In the genomic region with DNA sequence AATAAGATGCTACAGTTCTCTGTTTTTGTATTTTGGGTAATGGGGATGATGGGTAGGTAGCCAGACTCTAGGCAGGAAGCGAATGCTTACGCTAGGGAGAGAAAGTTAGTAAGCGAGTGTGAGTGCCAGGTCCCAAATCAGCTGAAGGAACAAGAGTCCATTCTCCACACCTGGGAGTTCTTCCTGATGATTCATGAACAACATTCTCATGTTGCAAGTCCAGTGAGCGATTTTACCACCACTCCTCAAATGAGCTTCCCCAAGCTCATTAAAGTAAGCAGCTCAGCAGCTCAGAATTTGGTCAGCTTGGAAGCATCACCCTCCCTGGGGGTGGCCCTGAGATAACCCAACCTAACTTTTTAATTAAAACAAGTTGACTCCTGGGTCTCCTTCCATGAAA, we compare ENCODE assay signal across 28 cellular contexts. TPM values are rescaled to one million over a fixed set of nuclear protein-coding genes. Genes with fewer than 3 reads are reported as not detected.
DNase-seq lines count a peak whose midpoint lies in the region; FAIRE-seq and TF ChIP-seq lines count a peak whose summit lies in the region.
"Had no signal": no experiment of that assay in that cellular context is flagged by ENCODE, and none has a peak within 500 bp of the region (broad histone marks: within the 10 kb centered on the region; RNA-seq: fewer than 3 reads in every experiment).

No MANE protein-coding gene starts in this region.

- H3K4me2 ChIP-seq in keratinocyte (ENCODE audit: control insufficient read depth, extremely low read depth, insufficient read depth, low read depth, low read length) = peak overlapping the region; percentile 46
- H3K4me2 ChIP-seq: SK-N-SH had no signal

- peaks cover 81% of the 10 kb centered on the region for H3K4me1 ChIP-seq in keratinocyte (ENCODE audit: control insufficient read depth, extremely low read depth, insufficient read depth, low read length)
- no peaks in the 10 kb centered on the region for H3K4me1 ChIP-seq in small intestine (ENCODE audit: control insufficient read depth in 2 of 2, insufficient read depth in 1 of 2, low read depth in 1 of 2, low read length in 1 of 2)

- H3K9me1 ChIP-seq in keratinocyte (ENCODE audit: control insufficient read depth, extremely low read depth, insufficient read depth, low read length) = peaks cover 20% of the 10 kb centered on the region

- no peak overlapping the region for H3K27ac Mint-ChIP-seq in activated naive CD4-positive, alpha-beta T cell treated with anti-CD3 and anti-CD28 coated beads for 36 hours
- H3K27ac Mint-ChIP-seq: CD8-positive, alpha-beta memory T cell; T-helper 2 cell treated with Interferon-gamma antibody and Interleukin-4, amounts not matched to agents 5 μg/mL and 100 μg/mL, for 36 hours had no signal

- DNase-seq in NCI-H82 (lab: John Stamatoyannopoulos, UW) (peak; percentile 20), NCI-H82 treated with DMSO at 0.1 percent for 48 hours (lab: John Stamatoyannopoulos, UW; ENCODE audit: unreplicated experiment) (no peak), WERI-Rb-1 (peak; percentile 52), keratinocyte (ENCODE audit: low read depth, low spot score) (peak; percentile 75), small intestine (peak; percentile 85), frontal cortex (ENCODE audit: low spot score in 2 of 2) (no peak), HK-2 (ENCODE audit: unreplicated experiment) (no peak)
- no peak for DNase-seq in activated naive CD4-positive, alpha-beta T cell treated with anti-CD3 and anti-CD28 coated beads for 36 hours
- DNase-seq: activated CD4-positive, alpha-beta T cell treated with anti-CD3 and anti-CD28 coated beads, Interleukin-2, amount 50 U/mL, for 48 hours; activated gamma-delta T cell treated with Interleukin-2 at 50 U/mL for 16 hours; amniotic stem cell; CD8-positive, alpha-beta memory T cell; DMS53; HCEC 1CT; lower lobe of right lung; NCI-H1092; NCI-H1930; NCI-H2227 treated with DMSO at 0.1 percent for 48 hours; SK-N-SH; stimulated activated CD4-positive, alpha-beta T cell treated with anti-CD3 and anti-CD28 coated beads, Interleukin-4, amount 100 ng/mL, for 1 hour; stimulated activated naive CD4-positive, alpha-beta T cell treated with Interleukin-2 at 50 U/mL for 16 hours; thyroid gland had no signal

- dilution Hi-C loops in keratinocyte (cut with MboI; ENCODE audit: extremely low pct_ligation_motif_present, low sequenced_read_pairs) = no loop called here

- H2AFZ ChIP-seq in keratinocyte (ENCODE audit: control insufficient read depth, low read length) = no peak overlapping the region

- H3K4me1 Mint-ChIP-seq in activated naive CD4-positive, alpha-beta T cell treated with anti-CD3 and anti-CD28 coated beads for 36 hours (ENCODE audit: low read depth) = no peaks in the 10 kb centered on the region
- H3K4me1 Mint-ChIP-seq: CD8-positive, alpha-beta memory T cell had no signal

- H3K9me3 ChIP-seq in WERI-Rb-1 (ENCODE audit: severe bottlenecking) (peaks cover 2% of the 10 kb centered on the region), keratinocyte (ENCODE audit: control insufficient read depth, low read depth, low read length) (no peaks in the 10 kb centered on the region), small intestine (ENCODE audit: control insufficient read depth, low read depth) (no peaks in the 10 kb centered on the region)
- H3K9me3 ChIP-seq: SK-N-SH, thyroid gland had no signal

- TF ChIP-seq CTCF in WERI-Rb-1 (IDR thresholded peaks at IDR 0.05; ENCODE audit: low read depth, low read length) = no peak
- TF ChIP-seq CTCF in keratinocyte (optimal IDR thresholded peaks at IDR 0.05 in 1 of 3, IDR thresholded peaks at IDR 0.05 in 1 of 3, conservative IDR thresholded peaks at IDR 0.05 in 1 of 3; ENCODE audit: extremely low read depth in 1 of 3, insufficient read depth in 2 of 3, low read length in 3 of 3) = no peak

- H3K4me3 Mint-ChIP-seq in activated naive CD4-positive, alpha-beta T cell treated with anti-CD3 and anti-CD28 coated beads for 36 hours = no peak overlapping the region
- H3K4me3 Mint-ChIP-seq: CD8-positive, alpha-beta memory T cell; T-helper 2 cell treated with Interferon-gamma antibody and Interleukin-4, amounts not matched to agents 5 μg/mL and 100 μg/mL, for 36 hours had no signal

- peaks cover 94% of the 10 kb centered on the region for H3K79me2 ChIP-seq in keratinocyte (ENCODE audit: control insufficient read depth, insufficient read depth, low read length)

- no peaks in the 10 kb centered on the region for H3K27me3 Mint-ChIP-seq in activated naive CD4-positive, alpha-beta T cell treated with anti-CD3 and anti-CD28 coated beads for 36 hours (ENCODE audit: low read depth)

- peaks cover 21% of the 10 kb centered on the region for H4K20me1 ChIP-seq in keratinocyte (ENCODE audit: control insufficient read depth, extremely low read depth, insufficient read depth, low read length)

- H3K27me3 ChIP-seq in WERI-Rb-1 (ENCODE audit: insufficient read depth, low read depth, severe bottlenecking) (no peaks in the 10 kb centered on the region), keratinocyte (ENCODE audit: control insufficient read depth, extremely low read depth, insufficient read depth, low read length) (no peaks in the 10 kb centered on the region), small intestine (ENCODE audit: control insufficient read depth in 2 of 2, insufficient read depth in 2 of 2, low read length in 2 of 2) (no peaks in the 10 kb centered on the region)
- H3K27me3 ChIP-seq: spleen, thyroid gland had no signal

- H3K4me3 ChIP-seq in WERI-Rb-1 (ENCODE audit: low read depth, low read length) (no peak overlapping the region), keratinocyte (ENCODE audit: control insufficient read depth in 2 of 3, extremely low read depth in 1 of 3, insufficient read depth in 2 of 3, low read depth in 1 of 3, low read length in 3 of 3) (no peak overlapping the region), small intestine (ENCODE audit: low read depth in 1 of 2, low read length in 2 of 2) (no peak overlapping the region)
- H3K4me3 ChIP-seq: lower lobe of right lung, spleen, thyroid gland had no signal

- H3K36me3 ChIP-seq in WERI-Rb-1 (no peaks in the 10 kb centered on the region), keratinocyte (ENCODE audit: control insufficient read depth in 2 of 2, extremely low read depth in 1 of 2, insufficient read depth in 2 of 2, low read length in 2 of 2) (peaks cover 13 to 46% of the 10 kb centered on the region in 2 experiments), small intestine (ENCODE audit: control insufficient read depth in 2 of 2, insufficient read depth in 2 of 2, low read length in 2 of 2) (no peaks in the 10 kb centered on the region)
- H3K36me3 ChIP-seq: lower lobe of right lung, neutrophil, spleen, thyroid gland had no signal

- no peaks in the 10 kb centered on the region for H3K36me3 Mint-ChIP-seq in activated naive CD4-positive, alpha-beta T cell treated with anti-CD3 and anti-CD28 coated beads for 36 hours (ENCODE audit: low read depth)

- intact Hi-C loops in activated naive CD4-positive, alpha-beta T cell treated with anti-CD3 and anti-CD28 coated beads for 36 hours (cut with micrococcal nuclease) = no loop called here

- FAIRE-seq in keratinocyte (lab: Jason Lieb, UNC) (peak; percentile 100), small intestine (lab: Jason Lieb, UNC) (no peak), frontal cortex (lab: Jason Lieb, UNC) (no peak)
- FAIRE-seq: endometrium, HTR-8/SVneo had no signal

- H3K27ac ChIP-seq in WERI-Rb-1 = peak overlapping the region; percentile 12; the same call in 1 of the 2 replicates
- peak overlapping the region; percentile 83 for H3K27ac ChIP-seq in keratinocyte (ENCODE audit: control insufficient read depth, insufficient read depth, low read length)
- peak overlapping the region in 1 of 2 donors; percentile 23 for H3K27ac ChIP-seq in small intestine (ENCODE audit: low read depth in 1 of 2, low read length in 1 of 2)
- H3K27ac ChIP-seq: 22Rv1, lower lobe of right lung, neutrophil, spleen, thyroid gland had no signal

- CTCF ChIA-PET in activated naive CD4-positive, alpha-beta T cell treated with anti-CD3 and anti-CD28 coated beads for 36 hours (lab: Charles Lee) = interaction anchor here (0.6 to 1.0 kb wide), 2 partner anchors 57 to 116 kb away, joined by 3 read pairs; no protein-coding TSS in a partner anchor

- 14 to 63% (median 50%) methylated on average over 4 of the region's 4 CpGs for WGBS in small intestine, 3 donors

- H3K9ac ChIP-seq in keratinocyte (ENCODE audit: control insufficient read depth, extremely low read depth, insufficient read depth, low read length) = peak overlapping the region; percentile 45
- H3K9ac ChIP-seq: SK-N-SH had no signal

- H3K9me3 Mint-ChIP-seq in activated naive CD4-positive, alpha-beta T cell treated with anti-CD3 and anti-CD28 coated beads for 36 hours = no peaks in the 10 kb centered on the region

RNA-seq across cellular contexts. Expression of gene SH3PXD2A, which starts 27.3 kb away (rescaled TPM):
- polyA plus RNA-seq in keratinocyte = 31.0 to 56.6 TPM (median 33.9 TPM) in 3 replicates
- 22.4 TPM for polyA plus RNA-seq in keratinocyte (2011; ENCODE audit: low read depth)
- 32.2 and 35.6 TPM in 2 replicates for polyA plus RNA-seq in keratinocyte (2011; cell fraction: cytosol; rRNA removed)
- polyA plus RNA-seq in keratinocyte (2011; cell fraction: nucleus; rRNA removed) = 116 and 136 TPM in 2 replicates
- polyA plus RNA-seq in keratinocyte (2012; ENCODE audit: low replicate concordance) = 46.1 and 73.7 TPM in 2 replicates
- polyA minus RNA-seq in keratinocyte = 46.4 to 127 TPM (median 59.1 TPM) in 3 replicates
- 63.7 TPM for polyA minus RNA-seq in keratinocyte (2011; cell fraction: cytosol; rRNA and poly(A)+ RNA removed)
- 88.9 and 140 TPM in 2 replicates for polyA minus RNA-seq in keratinocyte (2011; cell fraction: nucleus; rRNA and poly(A)+ RNA removed)
- polyA plus RNA-seq in small intestine = 1 to 10 TPM; 2.2 to 9.1 (median 8.4) TPM
- 6.1 TPM for total RNA-seq in frontal cortex
- total RNA-seq in activated naive CD4-positive, alpha-beta T cell treated with anti-CD3 and anti-CD28 coated beads for 36 hours = 1 to 10 TPM; 7.8 to 8.5 TPM

Comparison
In these comparisons a context has a peak if more than half of its experiments do, and no peak if none do; other contexts are left out.
1. DNase-seq: peak in NCI-H82 (single experiment), WERI-Rb-1 (single experiment), keratinocyte (single experiment) and small intestine (single experiment); none in NCI-H82 treated with DMSO at 0.1 percent for 48 hours (single experiment), frontal cortex (0 of 2), activated naive CD4-positive, alpha-beta T cell treated with anti-CD3 and anti-CD28 coated beads for 36 hours (single experiment) and HK-2 (single experiment).